In genomic region chr7:44430054-44430453, GRCh38 we compare ENCODE assay signal across 28 cellular contexts.
"Had no signal": no experiment of that assay in that cellular context is flagged by ENCODE, and none has a peak within 500 bp of the region (broad histone marks: within the 10 kb centered on the region; RNA-seq: fewer than 3 reads in every experiment).

No MANE protein-coding gene starts in this region.

- ATAC-seq: esophagus mucosa; gastrocnemius medialis; naive thymus-derived CD4-positive, alpha-beta T cell; sciatic nerve; stimulated activated naive CD8-positive, alpha-beta T cell treated with anti-CD3 and anti-CD28 coated beads, Interleukin-15, amount 100 ng/mL, for 72 hours; upper lobe of right lung had no signal

- H3K4me3 ChIP-seq: dorsolateral prefrontal cortex, gastrocnemius medialis, lung, neural progenitor cell, prostate gland, right atrium auricular region, smooth muscle cell, suprapubic skin, transverse colon, upper lobe of right lung, uterus had no signal

- H3K4me2 ChIP-seq: neural progenitor cell, smooth muscle cell had no signal

- DNase-seq: dorsolateral prefrontal cortex; effector CD4-positive, alpha-beta T cell; endodermal cell; foreskin fibroblast; gastrocnemius medialis; left ventricle myocardium superior; mesendoderm; midbrain; naive thymus-derived CD4-positive, alpha-beta T cell; stimulated activated CD4-positive, alpha-beta T cell treated with anti-CD3 and anti-CD28 coated beads, Interleukin-12 subunit alpha, Interleukin-12 subunit beta, amount 100 ng/mL, for 4 hours; stimulated activated CD4-positive, alpha-beta T cell treated with anti-CD3 and anti-CD28 coated beads, Interleukin-1b, Interleukin-23, amount 100 ng/mL, for 48 hours; stimulated activated CD4-positive, alpha-beta T cell treated with anti-CD3 and anti-CD28 coated beads, Interleukin-4, amount 100 ng/mL, for 1 hour; stimulated activated CD8-positive, alpha-beta memory T cell treated with anti-CD3 and anti-CD28 coated beads, Interleukin-4, amount 100 ng/mL, for 48 hours; stimulated activated naive CD4-positive, alpha-beta T cell; stimulated activated naive CD8-positive, alpha-beta T cell treated with anti-CD3 and anti-CD28 coated beads, Interleukin-15, amount 100 ng/mL, for 72 hours; transverse colon; upper lobe of right lung; uterus had no signal

- H3K27me3 Mint-ChIP-seq: naive thymus-derived CD4-positive, alpha-beta T cell; stimulated activated naive CD8-positive, alpha-beta T cell treated with anti-CD3 and anti-CD28 coated beads, Interleukin-15, amount 100 ng/mL, for 72 hours had no signal

- H3K4me1 Mint-ChIP-seq: endodermal cell had no signal

- H3K27me3 ChIP-seq: dorsolateral prefrontal cortex, gastrocnemius medialis, neural progenitor cell, right atrium auricular region, suprapubic skin, transverse colon, upper lobe of right lung, uterus had no signal

- H3K36me3 ChIP-seq: neural progenitor cell, prostate gland, uterus had no signal

- H3K4me1 ChIP-seq: neural progenitor cell, prostate gland, suprapubic skin, transverse colon, upper lobe of right lung, uterus had no signal

- H3K27ac ChIP-seq: epithelial cell of prostate, neural progenitor cell, prostate gland, right atrium auricular region, suprapubic skin, transverse colon, upper lobe of right lung, uterus had no signal

- H3K9me3 Mint-ChIP-seq: endodermal cell; naive thymus-derived CD4-positive, alpha-beta T cell; nephron; neural progenitor cell; stimulated activated naive CD8-positive, alpha-beta T cell treated with anti-CD3 and anti-CD28 coated beads, Interleukin-15, amount 100 ng/mL, for 72 hours had no signal

- H3K9me3 ChIP-seq: gastrocnemius medialis, prostate gland, right atrium auricular region, suprapubic skin, transverse colon, upper lobe of right lung, uterus had no signal

- H3K4me3 Mint-ChIP-seq: endodermal cell; naive thymus-derived CD4-positive, alpha-beta T cell; nephron; neural progenitor cell; stimulated activated naive CD8-positive, alpha-beta T cell treated with anti-CD3 and anti-CD28 coated beads, Interleukin-15, amount 100 ng/mL, for 72 hours had no signal

- H3K27ac Mint-ChIP-seq: endodermal cell; nephron; neural progenitor cell; stimulated activated naive CD8-positive, alpha-beta T cell treated with anti-CD3 and anti-CD28 coated beads, Interleukin-15, amount 100 ng/mL, for 72 hours had no signal
